ENCODE assay signal across 19 cellular contexts in the genomic region with DNA sequence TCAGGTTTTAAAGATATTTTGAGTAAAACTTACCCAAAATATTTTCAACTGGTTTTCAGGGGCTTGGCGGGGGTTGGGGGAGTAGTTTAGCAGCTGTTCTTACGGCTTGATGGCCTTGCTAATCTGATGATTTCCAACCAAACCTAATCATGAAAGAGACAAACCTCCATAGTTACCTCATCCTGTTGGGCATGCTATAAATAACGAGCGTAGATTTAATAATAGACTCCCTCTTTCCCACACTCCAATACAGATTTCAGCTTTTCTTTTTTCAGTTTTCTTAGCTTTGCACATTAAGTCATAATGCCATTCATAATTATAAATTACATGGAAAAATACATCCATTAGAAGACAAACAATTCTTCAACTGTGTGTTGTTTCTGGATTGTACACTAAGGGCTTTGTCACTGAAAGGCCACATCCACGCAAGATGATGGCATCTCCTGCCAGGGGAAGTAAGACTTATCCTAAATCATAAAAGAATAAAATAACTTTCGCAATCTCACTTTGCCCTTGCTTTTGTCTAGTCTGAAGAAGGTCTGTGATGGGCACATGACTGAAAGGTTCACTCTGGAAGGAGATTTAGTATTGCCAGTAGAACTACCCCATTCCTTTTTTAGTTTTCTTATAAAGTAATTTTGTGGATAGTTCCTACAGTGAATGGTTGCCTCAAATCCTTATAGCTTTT. TPM values are rescaled to one million over a fixed set of nuclear protein-coding genes. Genes with fewer than 3 reads are reported as not detected.
DNase-seq lines count a peak whose midpoint lies in the region; ATAC-seq and TF ChIP-seq lines count a peak whose summit lies in the region.
"Had no signal": no experiment of that assay in that cellular context is flagged by ENCODE, and none has a peak within 500 bp of the region (broad histone marks: within the 10 kb centered on the region; RNA-seq: fewer than 3 reads in every experiment).

No MANE protein-coding gene starts in this region.

- H3K4me3 Mint-ChIP-seq in activated CD8-positive, alpha-beta T cell treated with anti-CD3 and anti-CD28 coated beads for 36 hours: no peak overlapping the region
- H3K4me3 Mint-ChIP-seq in activated CD8-positive, alpha-beta T cell treated with anti-CD3 and anti-CD28 coated beads, Interleukin-2, amount 10 ng/mL, durations not matched to agents 7 days and 5 days: no peak overlapping the region
- H3K4me3 Mint-ChIP-seq: CD4-positive, alpha-beta T cell; type B pancreatic cell had no signal

- H3K36me3 Mint-ChIP-seq in activated CD8-positive, alpha-beta T cell treated with anti-CD3 and anti-CD28 coated beads for 36 hours (ENCODE audit: low read depth): peaks cover 23% of the 10 kb centered on the region
- peaks cover 9% of the 10 kb centered on the region for H3K36me3 Mint-ChIP-seq in activated CD8-positive, alpha-beta T cell treated with anti-CD3 and anti-CD28 coated beads, Interleukin-2, amount 10 ng/mL, durations not matched to agents 7 days and 5 days (ENCODE audit: low read depth)

- TF ChIP-seq CTCF in activated CD8-positive, alpha-beta T cell treated with anti-CD3 and anti-CD28 coated beads for 36 hours (IDR thresholded peaks at IDR 0.05): no peak
- TF ChIP-seq CTCF in ascending aorta (IDR thresholded peaks at IDR 0.05) (no peak), hepatocyte (IDR thresholded peaks at IDR 0.05; ENCODE audit: poor library complexity) (no peak), suprapubic skin (IDR thresholded peaks at IDR 0.05) (no peak)

- DNase-seq in activated CD8-positive, alpha-beta T cell treated with anti-CD3 and anti-CD28 coated beads for 36 hours: no peak
- DNase-seq in activated CD8-positive, alpha-beta T cell treated with anti-CD3 and anti-CD28 coated beads, Interleukin-2, amount 10 ng/mL, durations not matched to agents 7 days and 5 days: no peak
- DNase-seq in ascending aorta (ENCODE audit: low spot score in 2 of 2) (no peak), hepatocyte (ENCODE audit: low spot score) (no peak), suprapubic skin (ENCODE audit: low spot score in 2 of 2) (no peak), Karpas-422 (no peak), NCI-H146 (lab: John Stamatoyannopoulos, UW) (no peak), GM03348 (ENCODE audit: low spot score) (no peak)
- DNase-seq: activated CD4-positive, alpha-beta T cell treated with anti-CD3 and anti-CD28 coated beads for 1 hour; activated T-cell treated with anti-CD3 and anti-CD28 coated beads for 4 hours; CD4-positive, alpha-beta T cell; effector CD4-positive, alpha-beta T cell; Kasumi-1; NCI-H1930; NCI-H526 had no signal

- H2AFZ ChIP-seq in hepatocyte: no peak overlapping the region
- H2AFZ ChIP-seq in Karpas-422 (ENCODE audit: low read length): no peak overlapping the region

- H3K79me2 ChIP-seq in hepatocyte (peaks cover 55% of the 10 kb centered on the region), Karpas-422 (ENCODE audit: low read length) (peaks cover 90% of the 10 kb centered on the region)

- no peak overlapping the region for H3K9ac ChIP-seq in Karpas-422 (ENCODE audit: low read length)

- no peaks in the 10 kb centered on the region for H3K9me2 ChIP-seq in hepatocyte (replicated peaks; ENCODE audit: insufficient read depth)
- H3K9me2 ChIP-seq in Karpas-422 (replicated peaks; ENCODE audit: insufficient read depth, low read length): no peaks in the 10 kb centered on the region

- CTCF ChIA-PET in activated CD8-positive, alpha-beta T cell treated with anti-CD3 and anti-CD28 coated beads for 36 hours (lab: Charles Lee): interaction anchor here (1.0 to 3.5 kb wide), 3 partner anchors 10 to 23 kb away, joined by 3 to 13 read pairs (median 4); a partner anchor contains a TSS
- CTCF ChIA-PET in activated CD8-positive, alpha-beta T cell treated with anti-CD3 and anti-CD28 coated beads, Interleukin-2, amount 10 ng/mL, durations not matched to agents 7 days and 5 days (lab: Charles Lee): interaction anchor here (1.1 to 1.6 kb wide), 3 partner anchors 10 to 75 kb away, joined by 3 read pairs; no protein-coding TSS in a partner anchor

- peaks cover 43% of the 10 kb centered on the region for H3K4me1 Mint-ChIP-seq in activated CD8-positive, alpha-beta T cell treated with anti-CD3 and anti-CD28 coated beads for 36 hours (ENCODE audit: low read depth)
- H3K4me1 Mint-ChIP-seq in activated CD8-positive, alpha-beta T cell treated with anti-CD3 and anti-CD28 coated beads, Interleukin-2, amount 10 ng/mL, durations not matched to agents 7 days and 5 days (ENCODE audit: low read depth): peaks cover 10% of the 10 kb centered on the region

- H3K27me3 ChIP-seq in ascending aorta (no peaks in the 10 kb centered on the region), hepatocyte (no peaks in the 10 kb centered on the region), suprapubic skin (no peaks in the 10 kb centered on the region), Karpas-422 (ENCODE audit: low read length) (no peaks in the 10 kb centered on the region)
- H3K27me3 ChIP-seq: foreskin keratinocyte had no signal

- H3K4me2 ChIP-seq in hepatocyte: no peak overlapping the region
- no peak overlapping the region for H3K4me2 ChIP-seq in Karpas-422 (ENCODE audit: low read depth, low read length, poor library complexity, severe bottlenecking)

- peaks cover 0 to 13% of the 10 kb centered on the region in 2 donors for H3K4me1 ChIP-seq in ascending aorta
- no peaks in the 10 kb centered on the region for H3K4me1 ChIP-seq in hepatocyte (ENCODE audit: insufficient read depth)
- H3K4me1 ChIP-seq in suprapubic skin: peaks cover 19% of the 10 kb centered on the region
- peaks cover 31% of the 10 kb centered on the region for H3K4me1 ChIP-seq in Karpas-422 (ENCODE audit: low read length)
- H3K4me1 ChIP-seq: prostate gland had no signal

- POLR2A ChIA-PET in activated CD8-positive, alpha-beta T cell treated with anti-CD3 and anti-CD28 coated beads for 36 hours (lab: Charles Lee): interaction anchor here (1.0 to 1.9 kb wide), 3 partner anchors 15 to 23 kb away, joined by 3 to 8 read pairs (median 4); a partner anchor contains a TSS
- POLR2A ChIA-PET in activated CD8-positive, alpha-beta T cell treated with anti-CD3 and anti-CD28 coated beads, Interleukin-2, amount 10 ng/mL, durations not matched to agents 7 days and 5 days (lab: Charles Lee): no interaction called here

- no peaks in the 10 kb centered on the region for H3K27me3 Mint-ChIP-seq in activated CD8-positive, alpha-beta T cell treated with anti-CD3 and anti-CD28 coated beads for 36 hours
- no peaks in the 10 kb centered on the region for H3K27me3 Mint-ChIP-seq in activated CD8-positive, alpha-beta T cell treated with anti-CD3 and anti-CD28 coated beads, Interleukin-2, amount 10 ng/mL, durations not matched to agents 7 days and 5 days (ENCODE audit: low read depth)
- H3K27me3 Mint-ChIP-seq: CD4-positive, alpha-beta T cell; type B pancreatic cell had no signal

- no peak for ATAC-seq in activated CD8-positive, alpha-beta T cell treated with anti-CD3 and anti-CD28 coated beads for 36 hours
- ATAC-seq in activated CD8-positive, alpha-beta T cell treated with anti-CD3 and anti-CD28 coated beads, Interleukin-2, amount 10 ng/mL, durations not matched to agents 7 days and 5 days: no peak
- ATAC-seq: Panc1 had no signal

- TF ChIP-seq POLR2A in suprapubic skin (IDR thresholded peaks at IDR 0.05): no peak

- H3K4me3 ChIP-seq in ascending aorta (peak overlapping the region in 1 of 2 donors; percentile 37), hepatocyte (no peak overlapping the region), suprapubic skin (no peak overlapping the region), Karpas-422 (ENCODE audit: low read length) (no peak overlapping the region)
- H3K4me3 ChIP-seq: prostate gland had no signal

- H4K20me1 ChIP-seq in hepatocyte (ENCODE audit: insufficient read depth, poor library complexity, severe bottlenecking): no peaks in the 10 kb centered on the region
- no peaks in the 10 kb centered on the region for H4K20me1 ChIP-seq in Karpas-422 (ENCODE audit: insufficient read depth, low read depth, low read length)

- no peak for TF ChIP-seq EP300 in suprapubic skin (IDR thresholded peaks at IDR 0.05)

- H3K9me3 Mint-ChIP-seq in activated CD8-positive, alpha-beta T cell treated with anti-CD3 and anti-CD28 coated beads for 36 hours: no peaks in the 10 kb centered on the region
- no peaks in the 10 kb centered on the region for H3K9me3 Mint-ChIP-seq in activated CD8-positive, alpha-beta T cell treated with anti-CD3 and anti-CD28 coated beads, Interleukin-2, amount 10 ng/mL, durations not matched to agents 7 days and 5 days (ENCODE audit: insufficient read depth)
- H3K9me3 Mint-ChIP-seq: CD4-positive, alpha-beta T cell; type B pancreatic cell had no signal

- H3K9me3 ChIP-seq in ascending aorta (no peaks in the 10 kb centered on the region), hepatocyte (ENCODE audit: low read depth) (no peaks in the 10 kb centered on the region), suprapubic skin (no peaks in the 10 kb centered on the region), Karpas-422 (ENCODE audit: low read length) (no peaks in the 10 kb centered on the region)
- H3K9me3 ChIP-seq: prostate gland had no signal

- intact Hi-C loops in activated CD8-positive, alpha-beta T cell treated with anti-CD3 and anti-CD28 coated beads for 36 hours (cut with micrococcal nuclease): loop anchor here (10.0 kb wide), 1 partner anchor 65 kb away; no protein-coding TSS in a partner anchor
- intact Hi-C loops in ascending aorta (cut with DNase I): loop anchor here (1.0 kb wide), 1 partner anchor 24 kb away; a partner anchor contains a TSS

- H3K36me3 ChIP-seq in ascending aorta: no peaks in the 10 kb centered on the region
- no peaks in the 10 kb centered on the region for H3K36me3 ChIP-seq in hepatocyte (replicated peaks; ENCODE audit: insufficient read depth, low read depth)
- H3K36me3 ChIP-seq in suprapubic skin: no peaks in the 10 kb centered on the region
- H3K36me3 ChIP-seq in Karpas-422 (ENCODE audit: insufficient read depth, low read length): peaks cover 16% of the 10 kb centered on the region
- H3K36me3 ChIP-seq: prostate gland had no signal

- H3K27ac ChIP-seq in ascending aorta (peak overlapping the region; percentile 69 to 74), hepatocyte (peak overlapping the region; percentile 4), suprapubic skin (peak overlapping the region; percentile 30), Karpas-422 (ENCODE audit: low read length) (no peak overlapping the region)
- H3K27ac ChIP-seq: foreskin keratinocyte had no signal

- 91% methylated on average over 6 of the region's 6 CpGs for WGBS in hepatocyte (ENCODE audit: low lambda C conversion rate, missing lambda C conversion rate)
- 81% methylated on average over 6 of the region's 6 CpGs for WGBS in suprapubic skin

- peak overlapping the region; percentile 78 for H3K27ac Mint-ChIP-seq in activated CD8-positive, alpha-beta T cell treated with anti-CD3 and anti-CD28 coated beads for 36 hours
- H3K27ac Mint-ChIP-seq in activated CD8-positive, alpha-beta T cell treated with anti-CD3 and anti-CD28 coated beads, Interleukin-2, amount 10 ng/mL, durations not matched to agents 7 days and 5 days: no peak overlapping the region
- H3K27ac Mint-ChIP-seq: CD4-positive, alpha-beta T cell; type B pancreatic cell had no signal

RNA-seq across cellular contexts. Expression of a gene that starts 23.2 kb away (rescaled TPM):
- 10 to 100 TPM; 38.9 to 41.2 TPM for total RNA-seq in activated CD8-positive, alpha-beta T cell treated with anti-CD3 and anti-CD28 coated beads for 36 hours
- 10 to 100 TPM; 33.5 to 34.6 TPM for total RNA-seq in activated CD8-positive, alpha-beta T cell treated with anti-CD3 and anti-CD28 coated beads, Interleukin-2, amount 10 ng/mL, durations not matched to agents 7 days and 5 days
- total RNA-seq in ascending aorta (12.5 TPM), hepatocyte (39.6 and 51.4 TPM in 2 replicates), suprapubic skin (100 to 1,000 TPM in 1 of 4 donors, 10 to 100 TPM in 3; 59.6 to 159 (median 72.1) TPM)
- polyA plus RNA-seq in hepatocyte: 22.0 and 36.7 TPM in 2 replicates
- 80.0 and 128 TPM in 2 replicates for total RNA-seq in Karpas-422 (2014; rRNA removed; shearing (Covaris generic); ENCODE audit: low replicate concordance)
